ENCODE assay signal across 8 cellular contexts in the genomic region with DNA sequence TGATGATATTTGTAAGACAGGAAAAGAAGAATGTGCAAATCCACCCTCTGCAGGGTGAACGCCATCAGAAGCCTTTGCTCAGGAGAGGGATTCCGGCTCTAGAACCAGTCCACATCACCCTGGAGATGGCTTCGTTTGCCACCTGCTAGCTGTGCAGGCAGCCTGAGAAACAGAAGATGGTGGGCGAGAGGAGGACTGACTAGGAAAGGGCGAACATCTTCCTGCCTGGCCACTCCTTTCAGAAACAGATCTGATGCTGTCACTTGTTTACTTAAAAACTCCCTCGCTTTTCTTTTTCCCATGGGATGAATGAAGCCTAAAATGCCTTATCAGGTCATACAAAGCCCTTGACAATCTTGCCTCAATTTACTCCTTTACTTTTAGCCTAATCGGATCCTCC. TPM values are rescaled to one million over a fixed set of nuclear protein-coding genes. Genes with fewer than 3 reads are reported as not detected.
DNase-seq lines count a peak whose midpoint lies in the region; ATAC-seq and TF ChIP-seq lines count a peak whose summit lies in the region.

No MANE protein-coding gene starts in this region.

- H3K36me3 ChIP-seq in prostate gland = no peaks in the 10 kb centered on the region

- ATAC-seq in HG02870 (IDR thresholded peaks at IDR 0.05; ENCODE audit: unreplicated experiment) = no peak

- WGBS in prostate gland = 22% methylated on average over 7 of the region's 7 CpGs

- peaks cover 8% of the 10 kb centered on the region for H3K4me1 ChIP-seq in prostate gland (replicated peaks)

- H3K9me3 ChIP-seq in prostate gland = no peaks in the 10 kb centered on the region

- DNase-seq in NCI-H1105 treated with DMSO at 0.1 percent for 48 hours (lab: John Stamatoyannopoulos, UW) = peak; percentile 19
- no peak for DNase-seq in NCI-H1105 (lab: John Stamatoyannopoulos, UW)
- DNase-seq in RPMI8226 = peak; percentile 15
- peak; percentile 32 to 50 for DNase-seq in erythroblast (lab: John Stamatoyannopoulos, UW)
- DNase-seq in prostate gland (ENCODE audit: low spot score) = no peak
- DNase-seq in stimulated activated naive CD4-positive, alpha-beta T cell (lab: John Stamatoyannopoulos, UW) = no peak
- no peak for DNase-seq in H4 (ENCODE audit: low spot score)

- no peak overlapping the region for H3K27ac ChIP-seq in prostate gland

- peak overlapping the region; percentile 94 to 98 for H3K4me3 ChIP-seq in prostate gland

- TF ChIP-seq CTCF in prostate gland (IDR thresholded peaks at IDR 0.05) = no peak

- no peak for TF ChIP-seq POLR2A in erythroblast (IDR thresholded peaks at IDR 0.05; ENCODE audit: low read length)
- no peak for TF ChIP-seq POLR2A in prostate gland (IDR thresholded peaks at IDR 0.05)

- no peaks in the 10 kb centered on the region for H3K27me3 ChIP-seq in prostate gland (replicated peaks; ENCODE audit: insufficient read depth)

- intact Hi-C loops in prostate gland (cut with DNase I) = no loop called here

RNA-seq across cellular contexts. Expression of gene PTPRA, which starts 1.2 kb away (rescaled TPM):
- 10 to 100 TPM; 57.7 to 83.6 TPM for total RNA-seq in prostate gland
- 23.3 and 30.1 TPM in 2 replicates for total RNA-seq in H4 (2014; rRNA removed; shearing (Covaris generic))

RNA-seq across cellular contexts. Expression of gene VPS16, which starts 33.9 kb away (rescaled TPM):
- 10 to 100 TPM; 27.5 to 37.3 TPM for total RNA-seq in prostate gland
- total RNA-seq in H4 (2014; rRNA removed; shearing (Covaris generic)) = 26.3 and 30.7 TPM in 2 replicates

RNA-seq across cellular contexts. Expression of gene PCED1A, which starts 34.0 kb away (rescaled TPM):
- 10 to 100 TPM; 54.8 to 58.1 TPM for total RNA-seq in prostate gland
- 10.9 and 24.5 TPM in 2 replicates for total RNA-seq in H4 (2014; rRNA removed; shearing (Covaris generic))

RNA-seq across cellular contexts. Expression of gene TMEM239, which starts 58.3 kb away (rescaled TPM):
- not detected for total RNA-seq in prostate gland
- not detected in 2 replicates for total RNA-seq in H4 (2014; rRNA removed; shearing (Covaris generic))

RNA-seq across cellular contexts. Expression of gene C20orf141, which starts 59.7 kb away (rescaled TPM):
- 1 to 10 TPM in 1 of 2 donors, not detected in 1; 4.4 TPM for total RNA-seq in prostate gland
- not detected in 2 replicates for total RNA-seq in H4 (2014; rRNA removed; shearing (Covaris generic))

Comparison
In these comparisons a context has a peak if more than half of its experiments do, and no peak if none do; other contexts are left out.
1. DNase-seq: peak in NCI-H1105 treated with DMSO at 0.1 percent for 48 hours (single experiment), RPMI8226 (single experiment) and erythroblast (2 of 2); none in NCI-H1105 (single experiment), prostate gland (single experiment), stimulated activated naive CD4-positive, alpha-beta T cell (0 of 6) and H4 (single experiment).